In the genomic region with DNA sequence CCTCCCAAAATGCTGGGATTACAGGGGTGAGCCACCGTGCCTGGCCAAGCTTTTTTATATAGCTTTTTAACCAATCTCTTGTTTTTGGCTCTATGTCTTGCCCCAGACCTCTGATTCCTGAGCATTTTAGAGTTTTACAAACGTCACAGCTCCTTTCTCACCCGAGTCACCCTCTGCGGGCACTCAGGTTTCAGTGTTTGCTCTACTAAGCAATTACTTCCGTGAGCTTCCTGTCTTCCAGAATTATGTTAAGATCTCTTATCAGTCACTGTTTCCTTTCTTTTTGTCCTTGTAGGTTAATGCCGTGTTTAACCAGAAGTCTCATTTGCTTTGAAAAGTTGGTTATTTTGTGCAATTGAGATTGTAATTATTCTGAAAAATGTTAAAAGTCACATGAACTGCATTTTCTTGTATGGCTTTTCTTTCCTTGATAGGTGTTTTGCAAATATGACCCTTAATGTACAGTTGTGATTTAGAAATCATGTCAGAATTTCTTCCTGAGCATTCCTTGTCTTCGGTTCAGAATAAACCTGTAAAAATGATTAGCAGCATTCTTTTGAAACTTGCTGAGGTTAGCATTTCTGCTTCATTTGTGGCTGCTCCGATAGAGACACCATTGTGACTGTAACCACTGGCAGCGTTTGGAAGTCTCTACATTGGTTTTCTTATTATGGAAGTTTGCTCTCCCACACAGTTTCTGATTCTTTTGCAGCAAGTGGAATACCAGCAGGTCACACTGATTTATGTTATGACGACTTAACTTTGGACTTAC, we compare ENCODE assay signal across 1 cellular context.
A peak's percentile ranks its signal among the peaks of the same experiment; 100 is the strongest.
TF ChIP-seq lines count a peak whose summit lies in the region.

No MANE protein-coding gene starts in this region.

TF ChIP-seq in IMR-90, 13 proteins besides CTCF, POLR2A, EP300 and RAD21:
- peak; percentile 93 for TF ChIP-seq MAFK (IDR thresholded peaks at IDR 0.05; ENCODE audit: low read depth, low read length)
- no peak for TF ChIP-seq CHD1 (IDR thresholded peaks at IDR 0.05; ENCODE audit: low read depth, low read length)
